ENCODE assay signal across 2 cellular contexts in genomic region chr1:183996036-183996376, GRCh38.
TF ChIP-seq lines count a peak whose summit lies in the region.

No MANE protein-coding gene starts in this region.

TF ChIP-seq in HEK293T, 16 proteins besides CTCF, POLR2A, EP300 and RAD21:
- TF ChIP-seq PKNOX1 (IDR thresholded peaks at IDR 0.05) = peak; percentile 26; the same call in 1 of the 2 replicates
- TF ChIP-seq CTBP1 (IDR thresholded peaks at IDR 0.05; ENCODE audit: borderline replicate concordance) = no peak
- TF ChIP-seq ARNT (IDR thresholded peaks at IDR 0.05) = no peak

TF ChIP-seq in WTC11, 78 proteins besides CTCF, POLR2A, EP300 and RAD21:
- TF ChIP-seq HMGXB4 (CRISPR knock-in tag; IDR thresholded peaks at IDR 0.05) = no peak
- no peak for TF ChIP-seq ZNF396 (CRISPR knock-in tag; IDR thresholded peaks at IDR 0.05; ENCODE audit: borderline replicate concordance)
- TF ChIP-seq AR (CRISPR knock-in tag; IDR thresholded peaks at IDR 0.05) = no peak
- TF ChIP-seq GTF2I (CRISPR knock-in tag; conservative IDR thresholded peaks at IDR 0.05) = no peak
- TF ChIP-seq NR1H2 (CRISPR knock-in tag; IDR thresholded peaks at IDR 0.05) = no peak
- no peak for TF ChIP-seq E2F1 (CRISPR knock-in tag; IDR thresholded peaks at IDR 0.05)
- no peak for TF ChIP-seq IRF1 (CRISPR knock-in tag; IDR thresholded peaks at IDR 0.05)
- TF ChIP-seq MAX (CRISPR knock-in tag; IDR thresholded peaks at IDR 0.05) = no peak
- no peak for TF ChIP-seq USF2 (CRISPR knock-in tag; IDR thresholded peaks at IDR 0.05)
- TF ChIP-seq SOX15 (CRISPR knock-in tag; IDR thresholded peaks at IDR 0.05) = no peak
- no peak for TF ChIP-seq KAT7 (CRISPR knock-in tag; IDR thresholded peaks at IDR 0.05; ENCODE audit: borderline replicate concordance)
- no peak for TF ChIP-seq ARID4B (CRISPR knock-in tag; IDR thresholded peaks at IDR 0.05; ENCODE audit: borderline replicate concordance)
- TF ChIP-seq NR2C2 (CRISPR knock-in tag; IDR thresholded peaks at IDR 0.05) = no peak
- TF ChIP-seq ZNF232 (CRISPR knock-in tag; IDR thresholded peaks at IDR 0.05) = no peak
- TF ChIP-seq ELF4 (CRISPR knock-in tag; IDR thresholded peaks at IDR 0.05; ENCODE audit: low read depth) = no peak
- no peak for TF ChIP-seq ZNF671 (CRISPR knock-in tag; IDR thresholded peaks at IDR 0.05)
